8 cellular contexts compared by ENCODE assay signal in genomic region chr12:3342051-3342450, GRCh38.
DNase-seq lines count a peak whose midpoint lies in the region; ATAC-seq and TF ChIP-seq lines count a peak whose summit lies in the region.

No MANE protein-coding gene starts in this region.

- H3K4me1 ChIP-seq in OCI-LY7 (ENCODE audit: insufficient read depth, low read length, poor library complexity, severe bottlenecking), result no peaks in the 10 kb centered on the region

- no peaks in the 10 kb centered on the region for H3K9me2 ChIP-seq in OCI-LY7 (ENCODE audit: insufficient read depth, low read length)

- CTCF ChIA-PET in OCI-LY7 (lab: Charles Lee; ENCODE audit: unreplicated experiment), result no interaction called here

- no TSS peak for BruUV-seq in OCI-LY7 (replicated peaks; lab: Mats Ljungman, UMichigan)

- peak; percentile 51 for DNase-seq in NCI-H2107 treated with DMSO at 0.1 percent for 48 hours (lab: John Stamatoyannopoulos, UW; ENCODE audit: unreplicated experiment)
- DNase-seq in NCI-H2107 (lab: John Stamatoyannopoulos, UW), result no peak
- DNase-seq in OCI-LY7 (ENCODE audit: low spot score), result peak; percentile 13
- DNase-seq in foreskin fibroblast, result peak; percentile 11 to 65
- DNase-seq in posterior cingulate gyrus, result peak; percentile 44 to 96 (median 73)
- DNase-seq in SKM-1 (lab: John Stamatoyannopoulos, UW; ENCODE audit: unreplicated experiment), result no peak
- no peak for DNase-seq in AML-193 (lab: John Stamatoyannopoulos, UW)

- no peak overlapping the region for H2AFZ ChIP-seq in OCI-LY7 (ENCODE audit: low read length)

- H3K27ac ChIP-seq in OCI-LY7 (ENCODE audit: low read depth, low read length, poor library complexity, severe bottlenecking), result no peak overlapping the region

- ATAC-seq in HG03095 (IDR thresholded peaks at IDR 0.05; ENCODE audit: unreplicated experiment), result no peak

- POLR2A ChIA-PET in OCI-LY7 (lab: Charles Lee), result no interaction called here

- H3K4me2 ChIP-seq in OCI-LY7 (ENCODE audit: low read length), result no peak overlapping the region

- H4K20me1 ChIP-seq in OCI-LY7 (ENCODE audit: insufficient read depth, low read length), result no peaks in the 10 kb centered on the region

- no peaks in the 10 kb centered on the region for H3K36me3 ChIP-seq in OCI-LY7 (ENCODE audit: insufficient read depth, low read length)

- intact Hi-C loops in OCI-LY7 (cut with micrococcal nuclease; ENCODE audit: unreplicated experiment) (no loop called here), posterior cingulate gyrus (cut with DNase I) (no loop called here)

- TF ChIP-seq CTCF in OCI-LY7 (conservative IDR thresholded peaks at IDR 0.05; ENCODE audit: low read length) (peak; percentile 38), foreskin fibroblast (IDR thresholded peaks at IDR 0.05; ENCODE audit: low read depth, low read length) (peak; percentile 38)

- H3K9me3 ChIP-seq in OCI-LY7 (ENCODE audit: low read length), result no peaks in the 10 kb centered on the region

- H3K79me2 ChIP-seq in OCI-LY7 (ENCODE audit: insufficient read depth, low read depth, low read length), result no peaks in the 10 kb centered on the region

- no peak overlapping the region for H3K4me3 ChIP-seq in OCI-LY7 (ENCODE audit: low read depth, low read length, poor library complexity, severe bottlenecking)
- H3K4me3 ChIP-seq in foreskin fibroblast (ENCODE audit: low read depth in 1 of 2, low read length in 2 of 2), result no peak overlapping the region

Comparison
In these comparisons a context has a peak if more than half of its experiments do, and no peak if none do; other contexts are left out.
1. DNase-seq: peak in NCI-H2107 treated with DMSO at 0.1 percent for 48 hours (single experiment), OCI-LY7 (single experiment), foreskin fibroblast (2 of 2) and posterior cingulate gyrus (10 of 10); none in NCI-H2107 (single experiment), SKM-1 (single experiment) and AML-193 (0 of 2).